20 cellular contexts compared by ENCODE assay signal in the genomic region with DNA sequence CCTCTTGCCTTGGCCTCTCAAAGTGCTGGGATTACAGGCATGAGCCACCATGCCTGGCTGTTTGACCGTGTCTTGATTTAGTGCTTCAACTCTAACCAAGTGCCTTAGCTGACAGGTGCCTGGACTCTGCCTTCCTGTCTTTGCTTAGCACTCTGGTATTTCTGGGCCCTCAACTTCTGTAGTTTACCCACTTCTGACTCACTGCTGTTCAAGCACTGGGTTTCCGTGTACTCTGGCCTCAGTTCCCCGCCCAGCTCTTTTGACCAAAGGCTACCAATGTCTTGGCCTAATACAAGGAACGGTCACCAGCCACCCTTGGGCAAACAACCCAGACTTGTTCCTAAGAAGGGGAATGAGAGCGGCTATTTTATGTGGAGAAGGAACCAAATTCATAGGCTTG. TPM values are rescaled to one million over a fixed set of nuclear protein-coding genes. Genes with fewer than 3 reads are reported as not detected.
DNase-seq lines count a peak whose midpoint lies in the region; ATAC-seq, FAIRE-seq and TF ChIP-seq lines count a peak whose summit lies in the region.
"Had no signal": no experiment of that assay in that cellular context is flagged by ENCODE, and none has a peak within 500 bp of the region (broad histone marks: within the 10 kb centered on the region; RNA-seq: fewer than 3 reads in every experiment).

No MANE protein-coding gene starts in this region.

- FAIRE-seq in HepG2 (lab: Jason Lieb, UNC), result peak; percentile 93
- FAIRE-seq: TTC549 had no signal

- no peak for TF ChIP-seq RAD21 in HepG2 (CRISPR knock-in tag; IDR thresholded peaks at IDR 0.05)

- TF ChIP-seq POLR2A in HepG2 (IDR thresholded peaks at IDR 0.05; ENCODE audit: insufficient read depth in 1 of 2, low read depth in 2 of 2, low read length in 2 of 2) (no peak), right lobe of liver (IDR thresholded peaks at IDR 0.05) (no peak)

- no peaks in the 10 kb centered on the region for H3K9me3 ChIP-seq in HepG2 (ENCODE audit: low read length)
- no peaks in the 10 kb centered on the region for H3K9me3 ChIP-seq in right lobe of liver
- H3K9me3 ChIP-seq in colonic mucosa, result no peaks in the 10 kb centered on the region
- H3K9me3 ChIP-seq in lung (ENCODE audit: control insufficient read depth in 2 of 2, insufficient read depth in 1 of 2, low read length in 1 of 2), result no peaks in the 10 kb centered on the region
- H3K9me3 ChIP-seq: SK-N-SH, vagina had no signal

- H2AFZ ChIP-seq in HepG2 (ENCODE audit: low read length), result no peak overlapping the region

- no peaks in the 10 kb centered on the region for H3K79me2 ChIP-seq in HepG2 (ENCODE audit: insufficient read depth, low read length)

- 0 out of 6 replicates have a peak overlapping the region, but pooled peaks of 2 of the 3 experiments have one; percentile 14 to 26 for H3K4me3 ChIP-seq in HepG2 (replicated peaks in 1 of 3; ENCODE audit: insufficient read depth in 1 of 3, low read depth in 2 of 3, low read length in 3 of 3)
- no peak overlapping the region for H3K4me3 ChIP-seq in right lobe of liver
- H3K4me3 ChIP-seq in colonic mucosa, result no peak overlapping the region
- no peak overlapping the region for H3K4me3 ChIP-seq in lung
- H3K4me3 ChIP-seq: dorsolateral prefrontal cortex, vagina had no signal

- H4K20me1 ChIP-seq in HepG2 (ENCODE audit: insufficient read depth, low read length), result no peaks in the 10 kb centered on the region

- TF ChIP-seq CTCF in HepG2 (CRISPR knock-in tag; IDR thresholded peaks at IDR 0.05) (no peak), right lobe of liver (IDR thresholded peaks at IDR 0.05) (no peak), colonic mucosa (IDR thresholded peaks at IDR 0.05) (no peak), lung (IDR thresholded peaks at IDR 0.05; ENCODE audit: control extremely low read depth, extremely low read depth) (no peak)

- H3K27ac ChIP-seq in HepG2 (ENCODE audit: extremely low read length, insufficient read depth, low read length) (peak overlapping the region; percentile 56), right lobe of liver (no peak overlapping the region), colonic mucosa (peak overlapping the region; percentile 57), lung (ENCODE audit: low read depth in 1 of 2, low read length in 1 of 2) (peak overlapping the region in 1 of 2 donors; percentile 39)
- H3K27ac ChIP-seq: dorsolateral prefrontal cortex, vagina had no signal

- WGBS in HepG2 (ENCODE audit: low lambda C conversion rate), result 0% methylated on average over 5 of the region's 5 CpGs
- WGBS in right lobe of liver (ENCODE audit: insufficient coverage, low coverage, low lambda C conversion rate, missing lambda C conversion rate), result 94% methylated on average over 5 of the region's 5 CpGs
- WGBS in lung, 2 donors, result 73 to 91% methylated on average over 5 of the region's 5 CpGs

- peaks cover 51% of the 10 kb centered on the region for H3K4me1 ChIP-seq in HepG2 (ENCODE audit: insufficient read depth, low read length)
- H3K4me1 ChIP-seq in right lobe of liver, result no peaks in the 10 kb centered on the region
- H3K4me1 ChIP-seq in colonic mucosa, result no peaks in the 10 kb centered on the region
- no peaks in the 10 kb centered on the region for H3K4me1 ChIP-seq in lung (ENCODE audit: control insufficient read depth in 2 of 2, insufficient read depth in 2 of 2, low read length in 2 of 2)
- H3K4me1 ChIP-seq: vagina had no signal

- POLR2A ChIA-PET in HepG2 (lab: Yijun Ruan, JAX), result interaction anchor here (0.5 to 1.8 kb wide), 5 partner anchors 22 to 425 kb away, joined by 3 to 6 read pairs (median 3); a partner anchor contains a TSS

- no peaks in the 10 kb centered on the region for H3K27me3 ChIP-seq in HepG2 (ENCODE audit: control insufficient read depth in 1 of 2, insufficient read depth in 2 of 2, low read length in 2 of 2)
- no peaks in the 10 kb centered on the region for H3K27me3 ChIP-seq in right lobe of liver
- H3K27me3 ChIP-seq in colonic mucosa, result no peaks in the 10 kb centered on the region
- no peaks in the 10 kb centered on the region for H3K27me3 ChIP-seq in lung (ENCODE audit: control insufficient read depth, insufficient read depth)
- H3K27me3 ChIP-seq: vagina had no signal

- DNase-seq in HepG2 (ENCODE audit: low spot score) (peak; percentile 84), right lobe of liver (no peak), colonic mucosa (peak; percentile 87), lung (ENCODE audit: low spot score) (peak; percentile 84), ureter (ENCODE audit: low spot score) (peak; percentile 72)
- DNase-seq: activated CD4-positive, alpha-beta T cell treated with anti-CD3 and anti-CD28 coated beads, Interleukin-2, amount 50 U/mL, for 1 hour; activated naive CD4-positive, alpha-beta T cell treated with anti-CD3 and anti-CD28 coated beads, Interleukin-2, amount 10 ng/mL, durations not matched to agents 7 days and 5 days; activated T-cell treated with anti-CD3 and anti-CD28 coated beads for 4 hours; dorsolateral prefrontal cortex; hippocampal formation; kidney glomerular epithelial cell; NCI-H1417 treated with DMSO at 0.1 percent for 48 hours; NCI-H345; SK-N-SH; stimulated activated naive CD4-positive, alpha-beta T cell had no signal

- H3K4me2 ChIP-seq in HepG2 (ENCODE audit: low read depth, low read length), result peak overlapping the region; percentile 61
- H3K4me2 ChIP-seq: SK-N-SH had no signal

- BruUV-seq in HepG2 (replicated peaks; lab: Mats Ljungman, UMichigan), result no TSS peak

- intact Hi-C loops in HepG2 (cut with micrococcal nuclease; ENCODE audit: unreplicated experiment), result no loop called here
- intact Hi-C loops in right lobe of liver (cut with DNase I), result no loop called here
- intact Hi-C loops in colonic mucosa (cut with DNase I), result no loop called here

- H3K9ac ChIP-seq in HepG2 (ENCODE audit: insufficient read depth, low read depth, low read length) (no peak overlapping the region), colonic mucosa (ENCODE audit: low read depth in 2 of 2, low read length in 2 of 2) (no peak overlapping the region)
- H3K9ac ChIP-seq: SK-N-SH had no signal

- H3K36me3 ChIP-seq in HepG2 (replicated peaks in 1 of 2; ENCODE audit: control insufficient read depth in 1 of 2, insufficient read depth in 2 of 2, low read length in 2 of 2) (no peaks in the 10 kb centered on the region), right lobe of liver (no peaks in the 10 kb centered on the region), colonic mucosa (no peaks in the 10 kb centered on the region), lung (ENCODE audit: control insufficient read depth in 2 of 2, insufficient read depth in 2 of 2, low read length in 2 of 2) (no peaks in the 10 kb centered on the region)
- H3K36me3 ChIP-seq: vagina had no signal

- TF ChIP-seq EP300 in HepG2 (IDR thresholded peaks at IDR 0.05; ENCODE audit: low read depth in 2 of 2, low read length in 2 of 2) (peak; percentile 76 to 93; a peak in 3 of 4 replicates), HepG2 (CRISPR knock-in tag; IDR thresholded peaks at IDR 0.05; ENCODE audit: borderline replicate concordance) (peak; percentile 90)

- CTCF ChIA-PET in HepG2 (lab: Yijun Ruan, JAX; ENCODE audit: low intra/inter-chr PET ratio, low total read pairs), result no interaction called here

- in situ Hi-C loops in HepG2 (cut with HindIII; ENCODE audit: extremely low pct_ligation_motif_present, low pct_unique_long_range_greater_than_20kb), result no loop called here

- peak; percentile 96 for ATAC-seq in HepG2
- ATAC-seq in right lobe of liver, result no peak
- ATAC-seq in lung (ENCODE audit: insufficient read depth, low FRiP score), result peak; percentile 74
- no peak; the same call in 2 of the 3 replicates for ATAC-seq in SK-N-SH treated with all-trans-retinoic acid at 6 μM for 48 hours
- ATAC-seq in GM18861 (IDR thresholded peaks at IDR 0.05; ENCODE audit: unreplicated experiment), result no peak
- ATAC-seq in GM19463 (IDR thresholded peaks at IDR 0.05; ENCODE audit: unreplicated experiment), result no peak

TF ChIP-seq in HepG2, 621 proteins besides CTCF, POLR2A, EP300 and RAD21 (continues in another document):
- TF ChIP-seq THYN1 (CRISPR knock-in tag; IDR thresholded peaks at IDR 0.05; ENCODE audit: borderline replicate concordance, low read depth) (no peak), MAFF (IDR thresholded peaks at IDR 0.05; ENCODE audit: low read depth, low read length) (no peak), SOX6 (IDR thresholded peaks at IDR 0.05) (no peak), SOX6 (CRISPR knock-in tag; IDR thresholded peaks at IDR 0.05) (peak; percentile 71)

TF ChIP-seq in SK-N-SH treated with all-trans-retinoic acid at 6 μM for 48 hours, 23 proteins besides CTCF, POLR2A, EP300 and RAD21 (continues in another document):
- TF ChIP-seq ZFP3 (CRISPR knock-in tag; IDR thresholded peaks at IDR 0.05) (no peak), PPARA (CRISPR knock-in tag; IDR thresholded peaks at IDR 0.05; ENCODE audit: borderline replicate concordance) (no peak)

RNA-seq across cellular contexts. Expression of a gene that starts 35.7 kb away (rescaled TPM):
- total RNA-seq in HepG2 (2016; rRNA removed; fragmentation: Illumina TruSeq; extraction: Trizol) (25.8 and 32.4 TPM in 2 replicates), right lobe of liver (10 to 100 TPM in 5 of 6 experiments, 1 to 10 TPM in 1; 7.4 to 21.5 (median 11.3) TPM), colonic mucosa (1 to 10 TPM; 4.2 to 6.2 TPM), lung (10 to 100 TPM; 19.2 to 32.6 TPM), ureter (8.1 TPM)
- 7.2 and 8.8 TPM in 2 replicates for total RNA-seq in HepG2 (2016; cell fraction: cytosol; rRNA removed; fragmentation: Illumina TruSeq; extraction: Trizol; ENCODE audit: low read depth)
- 24.2 and 25.8 TPM in 2 replicates for total RNA-seq in HepG2 (2016; cell fraction: insoluble cytoplasmic fraction; rRNA removed; fragmentation: Illumina TruSeq; extraction: Trizol)
- 31.6 and 31.8 TPM in 2 replicates for total RNA-seq in HepG2 (2016; cell fraction: membrane; rRNA removed; fragmentation: Illumina TruSeq; extraction: Trizol)
- total RNA-seq in HepG2 (2016; cell fraction: nucleus; rRNA removed; fragmentation: Illumina TruSeq; extraction: Trizol), result 23.4 and 24.3 TPM in 2 replicates
- polyA plus RNA-seq in HepG2 (2011; rRNA removed) (14.7 and 15.5 TPM in 2 replicates), lung (10 to 100 TPM in 1 of 2 donors, 1 to 10 TPM in 1; 4.2 to 10.3 TPM)
- polyA plus RNA-seq in HepG2 (2011; cell fraction: cytosol; rRNA removed), result 11.3 and 13.8 TPM in 2 replicates
- polyA plus RNA-seq in HepG2 (2011; cell fraction: nucleus; rRNA removed), result 13.3 and 13.6 TPM in 2 replicates
- 21.4 and 30.0 TPM in 2 replicates for polyA plus RNA-seq in HepG2 (2012)
- 8.1 and 10.3 TPM in 2 replicates for polyA plus RNA-seq in HepG2 (2016; cell fraction: cytosol; fragmentation: Illumina TruSeq; extraction: Trizol; ENCODE audit: low read depth)
- polyA plus RNA-seq in HepG2 (2016; cell fraction: insoluble cytoplasmic fraction; fragmentation: Illumina TruSeq; extraction: Trizol; ENCODE audit: low read depth), result 31.8 and 42.4 TPM in 2 replicates
- 27.2 and 29.8 TPM in 2 replicates for polyA plus RNA-seq in HepG2 (2016; cell fraction: membrane; fragmentation: Illumina TruSeq; extraction: Trizol; ENCODE audit: low read depth)
- 28.1 and 31.7 TPM in 2 replicates for polyA plus RNA-seq in HepG2 (2016; cell fraction: nucleus; fragmentation: Illumina TruSeq; extraction: Trizol; ENCODE audit: insufficient read depth, low read depth)
- polyA minus RNA-seq in HepG2 (2011; rRNA and poly(A)+ RNA removed; ENCODE audit: low replicate concordance), result 12.7 and 15.8 TPM in 2 replicates
- polyA minus RNA-seq in HepG2 (2011; cell fraction: cytosol; rRNA and poly(A)+ RNA removed), result 12.3 and 13.9 TPM in 2 replicates
- 26.8 and 35.3 TPM in 2 replicates for polyA minus RNA-seq in HepG2 (2011; cell fraction: nucleus; rRNA and poly(A)+ RNA removed)

Comparison
In these comparisons a context has a peak if more than half of its experiments do, and no peak if none do; other contexts are left out.
1. ATAC-seq: peak in HepG2 (single experiment) and lung (single experiment); none in right lobe of liver (0 of 4), SK-N-SH treated with all-trans-retinoic acid at 6 μM for 48 hours (single experiment), GM18861 (single experiment) and GM19463 (single experiment).
2. DNase-seq: peak in HepG2 (single experiment), colonic mucosa (single experiment), lung (single experiment) and ureter (single experiment); none in right lobe of liver (0 of 3).
3. H3K27ac ChIP-seq: peak in HepG2 (single experiment) and colonic mucosa (single experiment); none in right lobe of liver (0 of 3).
4. H3K4me3 ChIP-seq: peak in HepG2 (2 of 3); none in right lobe of liver (0 of 3), colonic mucosa (single experiment) and lung (single experiment).